In genomic region chr7:370775-371118, GRCh38 we compare ENCODE assay signal across 20 cellular contexts.
"Had no signal": no experiment of that assay in that cellular context is flagged by ENCODE, and none has a peak within 500 bp of the region (broad histone marks: within the 10 kb centered on the region; RNA-seq: fewer than 3 reads in every experiment).

No MANE protein-coding gene starts in this region.

- H3K36me3 ChIP-seq: cardiac muscle cell, esophagus squamous epithelium, heart right ventricle, lower lobe of right lung, right atrium auricular region had no signal

- H3K9me3 ChIP-seq: esophagus squamous epithelium, heart right ventricle, lower lobe of right lung, right atrium auricular region had no signal

- H3K36me3 Mint-ChIP-seq: activated naive CD8-positive, alpha-beta T cell; immature natural killer cell; natural killer cell; T-cell; type B pancreatic cell had no signal

- H3K9me3 Mint-ChIP-seq: activated CD4-positive, alpha-beta T cell treated with anti-CD3 and anti-CD28 coated beads, Interleukin-2, amount 10 ng/mL, durations not matched to agents 24 days and 14 days; activated T-cell treated with anti-CD3 and anti-CD28 coated beads, Interleukin-2, amount 50 U/mL, for 72 hours; effector memory CD8-positive, alpha-beta T cell; immature natural killer cell; natural killer cell; stimulated activated naive CD8-positive, alpha-beta T cell treated with anti-CD3 and anti-CD28 coated beads, Interleukin-15, amount 100 ng/mL, for 72 hours; T-cell; type B pancreatic cell had no signal

- H3K4me3 Mint-ChIP-seq: activated CD4-positive, alpha-beta T cell treated with anti-CD3 and anti-CD28 coated beads, Interleukin-2, amount 10 ng/mL, durations not matched to agents 24 days and 14 days; activated naive CD8-positive, alpha-beta T cell; activated T-cell treated with anti-CD3 and anti-CD28 coated beads, Interleukin-2, amount 50 U/mL, for 72 hours; effector memory CD8-positive, alpha-beta T cell; immature natural killer cell; natural killer cell; stimulated activated naive CD8-positive, alpha-beta T cell treated with anti-CD3 and anti-CD28 coated beads, Interleukin-15, amount 100 ng/mL, for 72 hours; T-cell; type B pancreatic cell had no signal

- ATAC-seq: effector memory CD8-positive, alpha-beta T cell; heart right ventricle; lower lobe of right lung; natural killer cell; T-cell had no signal

- H3K27me3 ChIP-seq: cardiac muscle cell, right atrium auricular region had no signal

- H3K27ac ChIP-seq: cardiac muscle cell, esophagus squamous epithelium, heart right ventricle, lower lobe of right lung, right atrium auricular region had no signal

- H3K4me1 ChIP-seq: lower lobe of right lung, right atrium auricular region had no signal

- H3K4me3 ChIP-seq: cardiac muscle cell, esophagus squamous epithelium, heart right ventricle, lower lobe of right lung, right atrium auricular region had no signal

- DNase-seq: activated CD4-positive, alpha-beta T cell treated with anti-CD3 and anti-CD28 coated beads, Interleukin-2, amount 10 ng/mL, durations not matched to agents 24 days and 14 days; activated CD4-positive, CD25-positive, alpha-beta regulatory T cell; activated gamma-delta T cell treated with Interleukin-2 at 50 U/mL for 16 hours; activated T-cell treated with anti-CD3 and anti-CD28 coated beads, Interleukin-2, amount 50 U/mL, for 72 hours; effector memory CD8-positive, alpha-beta T cell; esophagus squamous epithelium; heart right ventricle; immature natural killer cell; natural killer cell; stimulated activated CD4-positive, alpha-beta T cell treated with anti-CD3 and anti-CD28 coated beads, Interleukin-15, amount 100 ng/mL, for 24 hours; stimulated activated CD4-positive, alpha-beta T cell treated with anti-CD3 and anti-CD28 coated beads, Interleukin-2, amount 100 ng/mL, for 48 hours; stimulated activated naive CD8-positive, alpha-beta T cell treated with anti-CD3 and anti-CD28 coated beads, Interleukin-15, amount 100 ng/mL, for 72 hours; T-helper 9 cell had no signal

- H3K27me3 Mint-ChIP-seq: activated CD4-positive, alpha-beta T cell treated with anti-CD3 and anti-CD28 coated beads, Interleukin-2, amount 10 ng/mL, durations not matched to agents 24 days and 14 days; activated naive CD8-positive, alpha-beta T cell; effector memory CD8-positive, alpha-beta T cell; progenitor cell of endocrine pancreas; stimulated activated naive CD8-positive, alpha-beta T cell treated with anti-CD3 and anti-CD28 coated beads, Interleukin-15, amount 100 ng/mL, for 72 hours; T-cell had no signal

- H3K27ac Mint-ChIP-seq: activated CD4-positive, alpha-beta T cell treated with anti-CD3 and anti-CD28 coated beads, Interleukin-2, amount 10 ng/mL, durations not matched to agents 24 days and 14 days; activated T-cell treated with anti-CD3 and anti-CD28 coated beads, Interleukin-2, amount 50 U/mL, for 72 hours; effector memory CD8-positive, alpha-beta T cell; immature natural killer cell; natural killer cell; progenitor cell of endocrine pancreas; stimulated activated naive CD8-positive, alpha-beta T cell treated with anti-CD3 and anti-CD28 coated beads, Interleukin-15, amount 100 ng/mL, for 72 hours; T-cell; type B pancreatic cell had no signal
